19 cellular contexts compared by ENCODE assay signal in genomic region chr5:142664067-142664466, GRCh38. TPM values are rescaled to one million over a fixed set of nuclear protein-coding genes. Genes with fewer than 3 reads are reported as not detected.
DNase-seq lines count a peak whose midpoint lies in the region; ATAC-seq and TF ChIP-seq lines count a peak whose summit lies in the region.
"Had no signal": no experiment of that assay in that cellular context is flagged by ENCODE, and none has a peak within 500 bp of the region (broad histone marks: within the 10 kb centered on the region; RNA-seq: fewer than 3 reads in every experiment).

No MANE protein-coding gene starts in this region.

- H3K4me3 ChIP-seq in GM23338 (no peak overlapping the region), RWPE2 (ENCODE audit: severe bottlenecking) (no peak overlapping the region), endodermal cell (ENCODE audit: low read length) (no peak overlapping the region)
- H3K4me3 ChIP-seq: A549, GM23248 had no signal

- H3K36me3 Mint-ChIP-seq in GM23338 (ENCODE audit: low read depth) (no peaks in the 10 kb centered on the region), endodermal cell (ENCODE audit: low read depth) (no peaks in the 10 kb centered on the region)
- H3K36me3 Mint-ChIP-seq: CD4-positive, alpha-beta memory T cell had no signal

- DNase-seq in GM23338 (ENCODE audit: low spot score) (no peak), RWPE2 (ENCODE audit: low spot score) (peak; percentile 32), endodermal cell (peak; percentile 45), occipital lobe (lab: John Stamatoyannopoulos, UW) (no peak), UCSD-AML1 (lab: John Stamatoyannopoulos, UW; ENCODE audit: unreplicated experiment) (no peak), T-helper 9 cell (no peak)
- DNase-seq: 8988T; ACHN; AML-193; C1 segment of cervical spinal cord; Calu3; CD4-positive, alpha-beta memory T cell; COR-L47; DMS153; DND-41; GM23248; H9 had no signal

- ATAC-seq in GM23338 (peak; percentile 38; the same call in 1 of the 3 replicates), RWPE2 (ENCODE audit: low read depth) (no peak)
- ATAC-seq: A549, HCT116 had no signal

- H3K4me3 Mint-ChIP-seq in GM23338 (no peak overlapping the region), endodermal cell (no peak overlapping the region)
- H3K4me3 Mint-ChIP-seq: CD4-positive, alpha-beta memory T cell; H9 had no signal

- H3K9me2 ChIP-seq in GM23338 (ENCODE audit: insufficient read depth), result 0 out of 2 replicates have a peak, but pooled peaks cover 8% of the 10 kb centered on the region

- H3K79me2 ChIP-seq in GM23338 (replicated peaks; ENCODE audit: insufficient read depth), result no peaks in the 10 kb centered on the region

- H3F3A ChIP-seq in GM23338 (replicated peaks; ENCODE audit: low read depth), result no peaks in the 10 kb centered on the region

- H4K20me1 ChIP-seq in GM23338 (replicated peaks; ENCODE audit: insufficient read depth), result no peaks in the 10 kb centered on the region

- H3K36me3 ChIP-seq in GM23338 (ENCODE audit: insufficient read depth), result no peaks in the 10 kb centered on the region
- H3K36me3 ChIP-seq in RWPE2 (ENCODE audit: low read depth), result no peaks in the 10 kb centered on the region
- H3K36me3 ChIP-seq in endodermal cell (ENCODE audit: control insufficient read depth, insufficient read depth, low read length), result no peaks in the 10 kb centered on the region

- H3K4me1 Mint-ChIP-seq in GM23338 (peaks cover 12% of the 10 kb centered on the region), endodermal cell (peaks cover 9% of the 10 kb centered on the region)
- H3K4me1 Mint-ChIP-seq: CD4-positive, alpha-beta memory T cell had no signal

- no peaks in the 10 kb centered on the region for H3K27me3 Mint-ChIP-seq in GM23338 (ENCODE audit: insufficient read depth, low read depth, poor library complexity)
- peaks cover 1% of the 10 kb centered on the region for H3K27me3 Mint-ChIP-seq in endodermal cell (ENCODE audit: insufficient read depth)

- H3K4me1 ChIP-seq in GM23338 (ENCODE audit: insufficient read depth) (no peaks in the 10 kb centered on the region), RWPE2 (ENCODE audit: insufficient read depth, poor library complexity, severe bottlenecking) (peaks cover 3% of the 10 kb centered on the region), endodermal cell (ENCODE audit: control insufficient read depth, insufficient read depth, low read length) (peaks cover 5% of the 10 kb centered on the region)
- H3K4me1 ChIP-seq: A549 had no signal

- no peaks in the 10 kb centered on the region for H3K9me3 ChIP-seq in RWPE2 (ENCODE audit: severe bottlenecking)
- no peaks in the 10 kb centered on the region for H3K9me3 ChIP-seq in endodermal cell (ENCODE audit: control insufficient read depth, low read length)
- H3K9me3 ChIP-seq: A549 had no signal

- no peak overlapping the region for H3K4me2 ChIP-seq in GM23338
- H3K4me2 ChIP-seq: A549 had no signal

- H3K9me3 Mint-ChIP-seq in GM23338, result no peaks in the 10 kb centered on the region
- no peaks in the 10 kb centered on the region for H3K9me3 Mint-ChIP-seq in endodermal cell
- H3K9me3 Mint-ChIP-seq: H9 had no signal

- H3K27ac ChIP-seq in GM23338 (ENCODE audit: low read depth) (no peak overlapping the region), RWPE2 (ENCODE audit: poor library complexity, severe bottlenecking) (no peak overlapping the region), endodermal cell (ENCODE audit: low read depth, low read length) (no peak overlapping the region)
- H3K27ac ChIP-seq: A549, GM23248 had no signal

- WGBS in endodermal cell (ENCODE audit: insufficient coverage in 1 of 2, insufficient read length in 1 of 2), 2 experiments, result 89 to 91% methylated on average over 8 to 9 of the region's 9 CpGs

- H3K9ac ChIP-seq in endodermal cell (ENCODE audit: extremely low read depth, low read length, poor library complexity, severe bottlenecking), result no peak overlapping the region
- H3K9ac ChIP-seq: GM23248 had no signal

- H3K27ac Mint-ChIP-seq in GM23338, result no peak overlapping the region
- H3K27ac Mint-ChIP-seq in endodermal cell, result no peak overlapping the region

- H3K27me3 ChIP-seq in GM23338 (ENCODE audit: insufficient read depth) (no peaks in the 10 kb centered on the region), RWPE2 (ENCODE audit: insufficient read depth, poor library complexity, severe bottlenecking) (no peaks in the 10 kb centered on the region), endodermal cell (ENCODE audit: control insufficient read depth, insufficient read depth, low read length, poor library complexity, severe bottlenecking) (no peaks in the 10 kb centered on the region)

- TF ChIP-seq CTCF in GM23338 (conservative IDR thresholded peaks at IDR 0.05; ENCODE audit: low read depth in 2 of 2) (no peak), RWPE2 (IDR thresholded peaks at IDR 0.05; ENCODE audit: poor library complexity, severe bottlenecking) (no peak), endodermal cell (conservative IDR thresholded peaks at IDR 0.05) (no peak)

- peak overlapping the region; percentile 91; the same call in 1 of the 2 replicates for H2AFZ ChIP-seq in GM23338
- H2AFZ ChIP-seq: GM23248 had no signal

TF ChIP-seq in GM23338, 12 proteins besides CTCF, POLR2A, EP300 and RAD21:
- TF ChIP-seq POLR2AphosphoS5 (IDR thresholded peaks at IDR 0.05; ENCODE audit: low read depth) (no peak), JUNB (IDR thresholded peaks at IDR 0.05; ENCODE audit: unreplicated experiment) (no peak), REST (IDR thresholded peaks at IDR 0.05; ENCODE audit: unreplicated experiment) (no peak), EZH2phosphoT487 (IDR thresholded peaks at IDR 0.05; ENCODE audit: unreplicated experiment) (no peak), STAT1 (IDR thresholded peaks at IDR 0.05; ENCODE audit: unreplicated experiment) (no peak)
- TF ChIP-seq, protein P1, sequence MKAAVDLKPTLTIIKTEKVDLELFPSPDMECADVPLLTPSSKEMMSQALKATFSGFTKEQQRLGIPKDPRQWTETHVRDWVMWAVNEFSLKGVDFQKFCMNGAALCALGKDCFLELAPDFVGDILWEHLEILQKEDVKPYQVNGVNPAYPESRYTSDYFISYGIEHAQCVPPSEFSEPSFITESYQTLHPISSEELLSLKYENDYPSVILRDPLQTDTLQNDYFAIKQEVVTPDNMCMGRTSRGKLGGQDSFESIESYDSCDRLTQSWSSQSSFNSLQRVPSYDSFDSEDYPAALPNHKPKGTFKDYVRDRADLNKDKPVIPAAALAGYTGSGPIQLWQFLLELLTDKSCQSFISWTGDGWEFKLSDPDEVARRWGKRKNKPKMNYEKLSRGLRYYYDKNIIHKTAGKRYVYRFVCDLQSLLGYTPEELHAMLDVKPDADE (IDR thresholded peaks at IDR 0.05), result no peak

RNA-seq across cellular contexts. Expression of gene FGF1, which starts 21.8 kb away (rescaled TPM):
- total RNA-seq in GM23338 (2014; rRNA removed; shearing (Covaris generic)), result 0.12 and 0.21 TPM in 2 replicates
- 0.34 TPM in 1 of 2 replicates, not detected in the other for polyA plus RNA-seq in GM23338 (2016; fragmentation: Nextera tagmentation; extraction: Ambion mirVana)
- total RNA-seq in endodermal cell, result under 1 TPM in 1 of 2 donors, not detected in 1; 0.77 TPM
- polyA plus RNA-seq in endodermal cell (2013, experiment 1 of 2), result 0.28 TPM
- 0.54 TPM for polyA plus RNA-seq in endodermal cell (2013, experiment 2 of 2)
- 6.9 TPM for total RNA-seq in occipital lobe
- total RNA-seq: Calu3; CD4-positive, alpha-beta memory T cell had no signal
- polyA plus RNA-seq: CD4-positive, alpha-beta memory T cell had no signal

Comparison
In these comparisons a context has a peak if more than half of its experiments do, and no peak if none do; other contexts are left out.
1. DNase-seq: peak in RWPE2 (single experiment) and endodermal cell (single experiment); none in GM23338 (single experiment), occipital lobe (single experiment), UCSD-AML1 (single experiment) and T-helper 9 cell (single experiment).